In genomic region chr10:11146402-11147171, GRCh38 we compare ENCODE assay signal across 11 cellular contexts.
DNase-seq lines count a peak whose midpoint lies in the region; ATAC-seq, FAIRE-seq and TF ChIP-seq lines count a peak whose summit lies in the region.
"Had no signal": no experiment of that assay in that cellular context is flagged by ENCODE, and none has a peak within 500 bp of the region (broad histone marks: within the 10 kb centered on the region; RNA-seq: fewer than 3 reads in every experiment).

No MANE protein-coding gene starts in this region.

- peak overlapping the region; percentile 93 for H3K27ac ChIP-seq in CD4-positive, alpha-beta memory T cell (ENCODE audit: low read depth, low read length)
- H3K27ac ChIP-seq in astrocyte (ENCODE audit: low read depth, low read length) (no peak overlapping the region), mesenchymal stem cell (ENCODE audit: low read length, poor library complexity, severe bottlenecking) (no peak overlapping the region)
- H3K27ac ChIP-seq: neural progenitor cell, SJSA1 had no signal

- no peaks in the 10 kb centered on the region for H3K9me3 ChIP-seq in CD4-positive, alpha-beta memory T cell (ENCODE audit: control insufficient read depth in 1 of 2, low read length in 2 of 2)
- H3K9me3 ChIP-seq in Loucy (ENCODE audit: insufficient read depth, low read depth, low read length): no peaks in the 10 kb centered on the region
- no peaks in the 10 kb centered on the region for H3K9me3 ChIP-seq in astrocyte (ENCODE audit: insufficient read depth, low read depth, low read length)
- no peaks in the 10 kb centered on the region for H3K9me3 ChIP-seq in mesenchymal stem cell (ENCODE audit: control insufficient read depth, low read length)
- H3K9me3 ChIP-seq: Caco-2, SJSA1 had no signal

- H3K27me3 ChIP-seq in CD4-positive, alpha-beta memory T cell (ENCODE audit: insufficient read depth, low read length): no peaks in the 10 kb centered on the region
- H3K27me3 ChIP-seq in Loucy (ENCODE audit: insufficient read depth, low read length, poor library complexity, severe bottlenecking) (no peaks in the 10 kb centered on the region), astrocyte (ENCODE audit: insufficient read depth, low read length) (peaks cover 10% of the 10 kb centered on the region), mesenchymal stem cell (ENCODE audit: control insufficient read depth in 1 of 2, insufficient read depth in 1 of 2, low read length in 2 of 2) (peaks cover 0 to 14% of the 10 kb centered on the region in 2 experiments)
- H3K27me3 ChIP-seq: neural progenitor cell had no signal

- no peak overlapping the region for H2BK120ac ChIP-seq in mesenchymal stem cell (ENCODE audit: low read depth, low read length)

- FAIRE-seq in astrocyte (lab: Jason Lieb, UNC): no peak

- H3K4me2 ChIP-seq in Loucy (ENCODE audit: low read depth, low read length, poor library complexity, severe bottlenecking): peak overlapping the region; percentile 72
- H3K4me2 ChIP-seq in astrocyte (ENCODE audit: low read length): no peak overlapping the region
- no peak overlapping the region for H3K4me2 ChIP-seq in mesenchymal stem cell (ENCODE audit: low read length, poor library complexity, severe bottlenecking)
- H3K4me2 ChIP-seq: neural progenitor cell had no signal

- H3K9me2 ChIP-seq in Loucy (replicated peaks; ENCODE audit: low read depth, low read length): no peaks in the 10 kb centered on the region

- H3K79me2 ChIP-seq in Loucy (ENCODE audit: insufficient read depth, low read length): peaks cover 38% of the 10 kb centered on the region
- no peaks in the 10 kb centered on the region for H3K79me2 ChIP-seq in astrocyte (ENCODE audit: insufficient read depth, low read length)

- 61% methylated on average over 4 of the region's 6 CpGs for WGBS in mesenchymal stem cell

- ATAC-seq in GM21825 (IDR thresholded peaks at IDR 0.05; ENCODE audit: unreplicated experiment): no peak

- no peak overlapping the region for H3K4me3 ChIP-seq in CD4-positive, alpha-beta memory T cell (ENCODE audit: low read length in 2 of 2)
- H3K4me3 ChIP-seq in Loucy (ENCODE audit: low read length, poor library complexity, severe bottlenecking): peak overlapping the region; percentile 61
- no peak overlapping the region for H3K4me3 ChIP-seq in astrocyte (ENCODE audit: insufficient read depth, low read depth, low read length)
- no peak overlapping the region for H3K4me3 ChIP-seq in mesenchymal stem cell (ENCODE audit: insufficient read depth in 1 of 2, low read depth in 1 of 2, low read length in 2 of 2)
- H3K4me3 ChIP-seq: neural progenitor cell, SJSA1 had no signal

- H3K36me3 ChIP-seq in CD4-positive, alpha-beta memory T cell (ENCODE audit: insufficient read depth, low read length): no peaks in the 10 kb centered on the region
- H3K36me3 ChIP-seq in Loucy (ENCODE audit: insufficient read depth, low read length): no peaks in the 10 kb centered on the region
- no peaks in the 10 kb centered on the region for H3K36me3 ChIP-seq in astrocyte (ENCODE audit: insufficient read depth, low read length)
- no peaks in the 10 kb centered on the region for H3K36me3 ChIP-seq in mesenchymal stem cell (ENCODE audit: control insufficient read depth in 1 of 2, insufficient read depth in 2 of 2, low read depth in 1 of 2, low read length in 2 of 2)
- H3K36me3 ChIP-seq: neural progenitor cell, SJSA1 had no signal

- H2AFZ ChIP-seq in Loucy (ENCODE audit: low read length) (no peak overlapping the region), astrocyte (ENCODE audit: low read depth, low read length) (no peak overlapping the region), mesenchymal stem cell (ENCODE audit: low read depth, low read length) (no peak overlapping the region)
- H2AFZ ChIP-seq: neural progenitor cell had no signal

- H2BK15ac ChIP-seq in mesenchymal stem cell (ENCODE audit: low read depth, poor library complexity, severe bottlenecking): no peak overlapping the region

- H4K8ac ChIP-seq in mesenchymal stem cell (ENCODE audit: low read length): no peak overlapping the region

- POLR2A ChIA-PET in CD4-positive, alpha-beta memory T cell (lab: Charles Lee; ENCODE audit: partially characterized antibody): interaction anchor here (0.7 to 19.5 kb wide), 10 partner anchors 9 to 128 kb away, joined by 3 to 1422 read pairs (median 8); no protein-coding TSS in a partner anchor

- H2BK5ac ChIP-seq in mesenchymal stem cell (ENCODE audit: low read depth, low read length, poor library complexity, severe bottlenecking): no peak overlapping the region

- no peak for TF ChIP-seq CTCF in Loucy (conservative IDR thresholded peaks at IDR 0.05; ENCODE audit: low read length)
- TF ChIP-seq CTCF in astrocyte (IDR thresholded peaks at IDR 0.05; ENCODE audit: insufficient read depth, low read depth, low read length): no peak

- peaks cover 84 to 100% (median 93%) of the 10 kb centered on the region in 4 donors for H3K4me1 Mint-ChIP-seq in CD4-positive, alpha-beta memory T cell
- peaks cover 21% of the 10 kb centered on the region for H3K4me1 Mint-ChIP-seq in astrocyte (ENCODE audit: low read depth, unreplicated experiment)

- no peak overlapping the region for H3K23ac ChIP-seq in mesenchymal stem cell (ENCODE audit: low read length in 2 of 2)

- H3K4me3 Mint-ChIP-seq in CD4-positive, alpha-beta memory T cell: peak overlapping the region in 7 of 8 donors; percentile 29 to 88 (median 68)
- no peak overlapping the region for H3K4me3 Mint-ChIP-seq in astrocyte (ENCODE audit: unreplicated experiment)
- H3K4me3 Mint-ChIP-seq: neural progenitor cell had no signal

- no peaks in the 10 kb centered on the region for H3K36me3 Mint-ChIP-seq in CD4-positive, alpha-beta memory T cell
- H3K36me3 Mint-ChIP-seq in astrocyte (ENCODE audit: low read depth, unreplicated experiment): peaks cover 3% of the 10 kb centered on the region
- H3K36me3 Mint-ChIP-seq: neural progenitor cell had no signal

- peaks cover 98% of the 10 kb centered on the region for H3K4me1 ChIP-seq in CD4-positive, alpha-beta memory T cell (ENCODE audit: insufficient read depth, low read length)
- H3K4me1 ChIP-seq in Loucy (ENCODE audit: insufficient read depth, low read length, poor library complexity, severe bottlenecking) (peaks cover 98% of the 10 kb centered on the region), astrocyte (ENCODE audit: insufficient read depth, low read length) (no peaks in the 10 kb centered on the region), mesenchymal stem cell (ENCODE audit: control insufficient read depth, insufficient read depth, low read depth, low read length) (peaks cover 6% of the 10 kb centered on the region)
- H3K4me1 ChIP-seq: SJSA1 had no signal

- H2BK12ac ChIP-seq in mesenchymal stem cell (ENCODE audit: low read length in 2 of 2): no peak overlapping the region

- H3K9me3 Mint-ChIP-seq in CD4-positive, alpha-beta memory T cell: peaks cover 0 to 2% (median 0%) of the 10 kb centered on the region in 8 donors
- H3K9me3 Mint-ChIP-seq in astrocyte (ENCODE audit: unreplicated experiment): peaks cover 2% of the 10 kb centered on the region
- H3K9me3 Mint-ChIP-seq: neural progenitor cell had no signal

- no peak overlapping the region for H3K14ac ChIP-seq in mesenchymal stem cell (ENCODE audit: low read length in 2 of 2)

- intact Hi-C loops in CD4-positive, alpha-beta memory T cell (cut with micrococcal nuclease): no loop called here

- H3K9ac ChIP-seq in Loucy (ENCODE audit: low read depth, low read length, poor library complexity, severe bottlenecking) (peak overlapping the region; percentile 80), astrocyte (ENCODE audit: low read length) (no peak overlapping the region), mesenchymal stem cell (ENCODE audit: low read length) (no peak overlapping the region)
- H3K9ac ChIP-seq: neural progenitor cell had no signal

- peaks cover 20% of the 10 kb centered on the region for H3F3A ChIP-seq in Loucy (ENCODE audit: low read depth)

- no peak overlapping the region for H3K18ac ChIP-seq in mesenchymal stem cell (ENCODE audit: low read depth in 1 of 2, low read length in 2 of 2)

- no peak for DNase-seq in CD4-positive, alpha-beta memory T cell
- peak; percentile 57 for DNase-seq in astrocyte (ENCODE audit: low read depth)
- DNase-seq in mesenchymal stem cell: peak; percentile 90
- DNase-seq in NCI-H1694 treated with DMSO at 0.1 percent for 48 hours (lab: John Stamatoyannopoulos, UW): no peak
- DNase-seq in DMS153 treated with DMSO at 0.1 percent for 48 hours (lab: John Stamatoyannopoulos, UW; ENCODE audit: unreplicated experiment): no peak
- DNase-seq in germinal center (ENCODE audit: low spot score): no peak
- DNase-seq: Caco-2 had no signal

- CTCF ChIA-PET in CD4-positive, alpha-beta memory T cell (lab: Charles Lee; ENCODE audit: partially characterized antibody): interaction anchor here (1.0 to 16.9 kb wide), 8 partner anchors 13 to 123 kb away, joined by 3 to 308 read pairs (median 7); no protein-coding TSS in a partner anchor

- no peak overlapping the region for H3K4ac ChIP-seq in mesenchymal stem cell (ENCODE audit: low read depth in 1 of 2, low read length in 2 of 2)

- H4K20me1 ChIP-seq in Loucy (ENCODE audit: insufficient read depth, low read length, poor library complexity, severe bottlenecking): no peaks in the 10 kb centered on the region
- peaks cover 9% of the 10 kb centered on the region for H4K20me1 ChIP-seq in astrocyte (ENCODE audit: insufficient read depth, low read length)

- no peak overlapping the region for H4K91ac ChIP-seq in mesenchymal stem cell (ENCODE audit: low read length)

- peaks cover 28% of the 10 kb centered on the region for H3K79me1 ChIP-seq in mesenchymal stem cell (replicated peaks; ENCODE audit: low read length, poor library complexity, severe bottlenecking)

- peak overlapping the region; percentile 91 to 100 (median 99) for H3K27ac Mint-ChIP-seq in CD4-positive, alpha-beta memory T cell
- peak overlapping the region; percentile 79 for H3K27ac Mint-ChIP-seq in astrocyte (ENCODE audit: unreplicated experiment)
- H3K27ac Mint-ChIP-seq: neural progenitor cell had no signal

- H3K27me3 Mint-ChIP-seq in CD4-positive, alpha-beta memory T cell: no peaks in the 10 kb centered on the region
- H3K27me3 Mint-ChIP-seq in astrocyte (ENCODE audit: low read depth, unreplicated experiment): no peaks in the 10 kb centered on the region

- H2AK5ac ChIP-seq in mesenchymal stem cell (ENCODE audit: low read length, severe bottlenecking): no peak overlapping the region

Comparison
In these comparisons a context has a peak if more than half of its experiments do, and no peak if none do; other contexts are left out.
1. DNase-seq: peak in astrocyte (single experiment) and mesenchymal stem cell (single experiment); none in CD4-positive, alpha-beta memory T cell (0 of 5), NCI-H1694 treated with DMSO at 0.1 percent for 48 hours (single experiment), DMS153 treated with DMSO at 0.1 percent for 48 hours (single experiment) and germinal center (single experiment).